ENCODE assay signal across 9 cellular contexts in the genomic region with DNA sequence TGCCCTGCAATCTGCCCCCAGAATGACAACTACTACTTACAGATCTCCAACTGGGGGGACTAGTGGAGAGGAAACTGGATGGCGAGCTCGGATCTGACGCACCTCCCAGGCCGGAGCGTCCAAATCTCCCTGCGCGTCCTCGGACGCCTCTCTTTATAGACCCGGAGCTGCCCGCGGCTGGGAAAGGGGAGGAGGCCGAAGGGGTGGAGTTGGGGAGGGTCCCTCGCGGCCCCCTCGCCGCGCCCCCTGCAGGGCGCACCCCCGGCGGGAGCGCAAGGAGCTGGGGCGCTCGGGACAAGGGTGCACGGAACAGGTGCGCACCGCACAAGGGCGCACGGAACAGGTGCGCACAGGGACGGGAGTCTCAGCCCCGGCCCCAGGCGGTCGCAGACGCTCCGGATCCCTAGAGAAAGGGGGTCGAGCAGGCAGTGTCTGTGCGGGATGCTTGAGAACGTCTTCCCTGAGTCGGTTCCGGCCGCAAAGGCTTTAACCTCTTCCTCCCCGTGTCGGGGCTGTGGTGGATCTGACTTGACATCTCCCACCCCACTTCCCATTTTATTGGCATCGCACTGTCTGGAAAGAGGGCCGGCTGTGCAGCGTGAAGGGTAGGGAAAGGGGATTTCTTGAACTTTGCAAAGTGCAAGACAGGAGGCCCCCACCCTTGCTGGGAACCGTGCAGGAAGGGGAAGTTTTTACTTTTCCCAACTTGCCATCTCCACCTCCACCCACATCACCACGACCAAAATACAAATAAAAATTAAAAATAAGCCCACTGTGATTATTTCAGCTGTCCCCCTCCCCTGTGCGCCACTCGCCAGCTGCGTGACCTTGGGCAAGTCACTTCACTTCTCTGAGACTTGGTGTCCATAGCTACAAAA. TPM values are rescaled to one million over a fixed set of nuclear protein-coding genes. Genes with fewer than 3 reads are reported as not detected.
DNase-seq lines count a peak whose midpoint lies in the region; ATAC-seq, FAIRE-seq and TF ChIP-seq lines count a peak whose summit lies in the region.
"Had no signal": no experiment of that assay in that cellular context is flagged by ENCODE, and none has a peak within 500 bp of the region (broad histone marks: within the 10 kb centered on the region; RNA-seq: fewer than 3 reads in every experiment).

Gene MYH11, minus strand, starts transcription at position 128 of the 878 bp plus-strand sequence. CDS start 18,776 bp downstream, outside the sequence.

- TF ChIP-seq CTCF in spleen (IDR thresholded peaks at IDR 0.05 in 8 of 11, conservative IDR thresholded peaks at IDR 0.05 in 3 of 11), result no peak

- TF ChIP-seq POLR2A in spleen (IDR thresholded peaks at IDR 0.05), result no peak
- no peak for TF ChIP-seq POLR2A in GM12892 (IDR thresholded peaks at IDR 0.05; ENCODE audit: low read depth, low read length)

- peak within 1 kb of the TSS; percentile 78 for H2AFZ ChIP-seq in GM23248

- H3K27ac Mint-ChIP-seq in activated naive CD8-positive, alpha-beta T cell, result no peak within 1 kb of the TSS

- DNase-seq in GM23248 (peak; percentile 22), spleen (no peak), NCI-H2196 (lab: John Stamatoyannopoulos, UW; ENCODE audit: unreplicated experiment) (no peak), GM12892 (ENCODE audit: insufficient read length) (no peak)

- H3K9me3 ChIP-seq in GM23248 (ENCODE audit: low read depth) (no peaks in the 10 kb centered on the region), spleen (no peaks in the 10 kb centered on the region)

- ATAC-seq in HG02623 (IDR thresholded peaks at IDR 0.05; ENCODE audit: unreplicated experiment) (no peak), HG02840 (IDR thresholded peaks at IDR 0.05; ENCODE audit: low FRiP score, unreplicated experiment) (no peak)

- H3K4me1 Mint-ChIP-seq in activated naive CD8-positive, alpha-beta T cell (ENCODE audit: low read depth), result peaks cover 6% of the 10 kb centered on the region

- H3K9ac ChIP-seq in GM23248, result peak within 1 kb of the TSS; percentile 26; the same call in 1 of the 2 replicates

- H3K4me1 ChIP-seq in GM23248 (ENCODE audit: insufficient read depth), result no peaks in the 10 kb centered on the region
- peaks cover 5 to 37% (median 23%) of the 10 kb centered on the region in 6 donors for H3K4me1 ChIP-seq in spleen

- no peak within 1 kb of the TSS for H3K27ac ChIP-seq in GM23248
- peak within 1 kb of the TSS in 6 of 8 donors; percentile 43 to 70 (median 60) for H3K27ac ChIP-seq in spleen

- H3K4me3 ChIP-seq in GM23248 (peak within 1 kb of the TSS; percentile 69), iPS-11a (ENCODE audit: low read depth, low read length) (peak within 1 kb of the TSS; percentile 61), spleen (peak within 1 kb of the TSS; percentile 4 to 65 (median 34))

- H3K27me3 ChIP-seq in GM23248 (replicated peaks; ENCODE audit: insufficient read depth) (peaks cover 37% of the 10 kb centered on the region), spleen (replicated peaks in 1 of 7) (peaks cover 3 to 52% (median 24%) of the 10 kb centered on the region in 7 donors)

- H3K36me3 ChIP-seq in GM23248 (ENCODE audit: low read depth), result no peaks in the 10 kb centered on the region
- H3K36me3 ChIP-seq in spleen, result no peaks in the 10 kb centered on the region

- no peaks in the 10 kb centered on the region for H3K79me2 ChIP-seq in GM23248 (ENCODE audit: insufficient read depth)

- H3F3A ChIP-seq in GM23248 (ENCODE audit: insufficient read depth), result peaks cover 6% of the 10 kb centered on the region; the same call in 1 of the 2 replicates

- in situ Hi-C loops in GM23248 (cut with MboI), result no loop called here

- peaks cover 17% of the 10 kb centered on the region for H3K27me3 Mint-ChIP-seq in activated naive CD8-positive, alpha-beta T cell

- H3K4me2 ChIP-seq in GM23248 (ENCODE audit: unreplicated experiment), result peak within 1 kb of the TSS; percentile 87

- no peak for FAIRE-seq in GM12892 (lab: Jason Lieb, UNC)
- FAIRE-seq: islet of Langerhans had no signal

- H4K20me1 ChIP-seq in GM23248 (ENCODE audit: insufficient read depth), result no peaks in the 10 kb centered on the region

- intact Hi-C loops in spleen (cut with DNase I; ENCODE audit: low total_unique reads), result no loop called here

- H3K4me3 Mint-ChIP-seq in activated naive CD8-positive, alpha-beta T cell, result peak within 1 kb of the TSS; percentile 65

- H3K9me3 Mint-ChIP-seq in activated naive CD8-positive, alpha-beta T cell (ENCODE audit: low read depth), result no peaks in the 10 kb centered on the region

- no peaks in the 10 kb centered on the region for H3K36me3 Mint-ChIP-seq in activated naive CD8-positive, alpha-beta T cell

- WGBS in GM23248 (ENCODE audit: low coverage in 1 of 2, low lambda C conversion rate in 2 of 2, missing lambda C conversion rate in 2 of 2), 2 experiments, result 2 to 3% methylated on average over 41 to 44 of the region's 52 CpGs
- 1 to 2% (median 2%) methylated on average over 24 to 52 of the region's 52 CpGs for WGBS in spleen, 5 donors

- H3K9me2 ChIP-seq in GM23248 (ENCODE audit: insufficient read depth), result no peaks in the 10 kb centered on the region

RNA-seq across cellular contexts. Expression of gene MYH11, which starts in this region (rescaled TPM):
- total RNA-seq in GM23248 (2014; rRNA removed; shearing (Covaris generic)), result not detected in 2 replicates
- polyA plus RNA-seq in GM23248 (2016; fragmentation: Nextera tagmentation; extraction: Ambion mirVana), result 0.15 and 0.79 TPM in 2 replicates
- 100 to 1,000 TPM in 6 of 7 donors, 10 to 100 TPM in 1; 59.0 to 135 (median 114) TPM for total RNA-seq in spleen
- polyA plus RNA-seq in spleen, result 10 to 100 TPM in 2 of 3 donors, 1 to 10 TPM in 1; 9.6 to 29.9 (median 23.3) TPM
- 2.6 TPM for polyA plus RNA-seq in GM12892 (2012; ENCODE audit: missing spikeins)

Comparison
In these comparisons a context has a peak if more than half of its experiments do, and no peak if none do; other contexts are left out.
1. RNA of gene MYH11 (total RNA-seq): 59.0 to 135 TPM in spleen; not detected in GM23248; every median in the first group is over 10 times any median in the second.
2. Peak in DNase-seq, H3K4me3 ChIP-seq, H3K9ac ChIP-seq and H3K4me2 ChIP-seq in GM23248; RNA of the gene not detected or under 1 TPM.
3. Peak in every context shown above with its lines, with median percentiles within 50 percentile points of each other: H3K4me3 ChIP-seq.